ENCODE assay signal across 8 cellular contexts in genomic region chr4:80266267-80266901, GRCh38. TPM values are rescaled to one million over a fixed set of nuclear protein-coding genes. Genes with fewer than 3 reads are reported as not detected.
DNase-seq lines count a peak whose midpoint lies in the region; ATAC-seq and TF ChIP-seq lines count a peak whose summit lies in the region.

FGF5 (plus strand) TSS chr4:80266664; CDS start chr4:80266825, 161 bp downstream.

- peak within 1 kb of the TSS; percentile 37 to 57 for H3K23ac ChIP-seq in mesenchymal stem cell (ENCODE audit: low read length in 2 of 2)

- no peaks in the 10 kb centered on the region for H3K9me3 ChIP-seq in duodenal mucosa (ENCODE audit: control insufficient read depth in 1 of 2, low read length in 2 of 2)
- H3K9me3 ChIP-seq in mesenchymal stem cell (ENCODE audit: control insufficient read depth, low read length): no peaks in the 10 kb centered on the region
- H3K9me3 ChIP-seq in transverse colon: no peaks in the 10 kb centered on the region
- no peaks in the 10 kb centered on the region for H3K9me3 ChIP-seq in adrenal gland (replicated peaks in 1 of 3)

- peak within 1 kb of the TSS; percentile 49 for H4K8ac ChIP-seq in mesenchymal stem cell (ENCODE audit: low read length)

- peak within 1 kb of the TSS; percentile 21 for H4K91ac ChIP-seq in mesenchymal stem cell (ENCODE audit: low read length)

- peak within 1 kb of the TSS; percentile 94 for H2BK5ac ChIP-seq in mesenchymal stem cell (ENCODE audit: low read depth, low read length, poor library complexity, severe bottlenecking)

- TF ChIP-seq CTCF in transverse colon (IDR thresholded peaks at IDR 0.05): no peak
- TF ChIP-seq CTCF in adrenal gland (IDR thresholded peaks at IDR 0.05): no peak

- H3K9ac ChIP-seq in duodenal mucosa (ENCODE audit: low read depth in 1 of 2, low read length in 2 of 2) (no peak within 1 kb of the TSS), mesenchymal stem cell (ENCODE audit: low read length) (peak within 1 kb of the TSS; percentile 95)

- peak within 1 kb of the TSS; percentile 11 to 74 for H2BK12ac ChIP-seq in mesenchymal stem cell (ENCODE audit: low read length in 2 of 2)

- intact Hi-C loops in transverse colon (cut with DNase I; ENCODE audit: low total_unique reads) (no loop called here), adrenal gland (cut with DNase I) (no loop called here)

- peak within 1 kb of the TSS; percentile 48 for H2AFZ ChIP-seq in mesenchymal stem cell (ENCODE audit: low read depth, low read length)

- peak within 1 kb of the TSS in 1 of 2 experiments; percentile 62 for H3K14ac ChIP-seq in mesenchymal stem cell (ENCODE audit: low read length in 2 of 2)

- ATAC-seq in HG03442 (IDR thresholded peaks at IDR 0.05; ENCODE audit: unreplicated experiment): peak; percentile 55

- H3K18ac ChIP-seq in mesenchymal stem cell (ENCODE audit: low read depth in 1 of 2, low read length in 2 of 2): peak within 1 kb of the TSS; percentile 70 to 88

- under 1% methylated on average over 47 of the region's 50 CpGs for WGBS in mesenchymal stem cell
- WGBS in transverse colon (ENCODE audit: low coverage in 1 of 2), 2 donors: 9% methylated on average over 47 of the region's 50 CpGs; no CpG with 5 or more reads in 1 of the 2 donors
- 0 to 4% (median 0%) methylated on average over 15 to 50 of the region's 50 CpGs for WGBS in adrenal gland, 4 donors

- H2BK15ac ChIP-seq in mesenchymal stem cell (ENCODE audit: low read depth, poor library complexity, severe bottlenecking): peak within 1 kb of the TSS; percentile 52

- DNase-seq in NCI-H1694 treated with DMSO at 0.1 percent for 48 hours (lab: John Stamatoyannopoulos, UW) (peak; percentile 17), NCI-H1694 (lab: John Stamatoyannopoulos, UW) (no peak), SKM-1 (lab: John Stamatoyannopoulos, UW; ENCODE audit: unreplicated experiment) (peak; percentile 55), mesenchymal stem cell (peak; percentile 89), transverse colon (peak; percentile 36), adrenal gland (no peak)

- H3K27me3 ChIP-seq in duodenal mucosa (ENCODE audit: control insufficient read depth in 1 of 2, insufficient read depth in 2 of 2, low read length in 2 of 2): peaks cover 54 to 74% of the 10 kb centered on the region in 2 donors
- peaks cover 5 to 6% of the 10 kb centered on the region in 2 experiments for H3K27me3 ChIP-seq in mesenchymal stem cell (ENCODE audit: control insufficient read depth in 1 of 2, insufficient read depth in 1 of 2, low read length in 2 of 2)
- peaks cover 74% of the 10 kb centered on the region for H3K27me3 ChIP-seq in transverse colon
- peaks cover 57% of the 10 kb centered on the region for H3K27me3 ChIP-seq in adrenal gland

- H3K27ac ChIP-seq in duodenal mucosa (ENCODE audit: low read depth, low read length): no peak within 1 kb of the TSS
- peak within 1 kb of the TSS; percentile 94 for H3K27ac ChIP-seq in mesenchymal stem cell (ENCODE audit: low read length, poor library complexity, severe bottlenecking)
- H3K27ac ChIP-seq in transverse colon: peak within 1 kb of the TSS in 3 of 4 donors; percentile 48 to 69 (median 55)
- no peak within 1 kb of the TSS for H3K27ac ChIP-seq in adrenal gland

- H3K4me1 ChIP-seq in duodenal mucosa (ENCODE audit: control insufficient read depth in 1 of 2, insufficient read depth in 2 of 2, low read length in 2 of 2) (peaks cover 8 to 11% of the 10 kb centered on the region in 2 donors), mesenchymal stem cell (ENCODE audit: control insufficient read depth, insufficient read depth, low read depth, low read length) (peaks cover 13% of the 10 kb centered on the region), transverse colon (peaks cover 0 to 13% (median 4%) of the 10 kb centered on the region in 4 donors), adrenal gland (replicated peaks in 1 of 2) (peaks cover 0 to 12% of the 10 kb centered on the region in 2 donors)

- no peak for TF ChIP-seq EP300 in transverse colon (IDR thresholded peaks at IDR 0.05; ENCODE audit: low read depth)

- no peak for TF ChIP-seq POLR2A in transverse colon (IDR thresholded peaks at IDR 0.05)
- TF ChIP-seq POLR2A in adrenal gland (IDR thresholded peaks at IDR 0.05): no peak

- H3K36me3 ChIP-seq in duodenal mucosa (ENCODE audit: control insufficient read depth in 1 of 2, insufficient read depth in 2 of 2, low read length in 2 of 2) (no peaks in the 10 kb centered on the region), mesenchymal stem cell (ENCODE audit: control insufficient read depth in 1 of 2, insufficient read depth in 2 of 2, low read depth in 1 of 2, low read length in 2 of 2) (peaks cover 0 to 3% of the 10 kb centered on the region in 2 experiments), transverse colon (no peaks in the 10 kb centered on the region), adrenal gland (replicated peaks in 1 of 2) (no peaks in the 10 kb centered on the region)

- no peak within 1 kb of the TSS for H2BK120ac ChIP-seq in mesenchymal stem cell (ENCODE audit: low read depth, low read length)

- H3K4ac ChIP-seq in mesenchymal stem cell (ENCODE audit: low read depth in 1 of 2, low read length in 2 of 2): peak within 1 kb of the TSS; percentile 24 to 54

- peak within 1 kb of the TSS; percentile 91 for H3K4me2 ChIP-seq in mesenchymal stem cell (ENCODE audit: low read length, poor library complexity, severe bottlenecking)

- peak within 1 kb of the TSS; percentile 35 for H2AK5ac ChIP-seq in mesenchymal stem cell (ENCODE audit: low read length, severe bottlenecking)

- H3K4me3 ChIP-seq in duodenal mucosa (ENCODE audit: low read depth in 1 of 2, low read length in 2 of 2): peak within 1 kb of the TSS; percentile 59 to 63
- H3K4me3 ChIP-seq in mesenchymal stem cell (ENCODE audit: insufficient read depth in 1 of 2, low read depth in 1 of 2, low read length in 2 of 2): peak within 1 kb of the TSS; percentile 88 to 98
- H3K4me3 ChIP-seq in transverse colon: peak within 1 kb of the TSS; percentile 22 to 48 (median 32)
- H3K4me3 ChIP-seq in adrenal gland: peak within 1 kb of the TSS in 1 of 4 donors; percentile 39

- peaks cover 3% of the 10 kb centered on the region for H3K79me1 ChIP-seq in mesenchymal stem cell (replicated peaks; ENCODE audit: low read length, poor library complexity, severe bottlenecking)

- in situ Hi-C loops in transverse colon (cut with MboI; ENCODE audit: low pct_ligation_motif_present in 1 of 4, low pct_unique_long_range_greater_than_20kb in 1 of 4, low sequenced_read_pairs in 3 of 4): no loop called here

RNA-seq across cellular contexts. Expression of gene FGF5, which starts in this region (rescaled TPM):
- 3.1 TPM for polyA plus RNA-seq in mesenchymal stem cell (2013, experiment 1 of 2)
- polyA plus RNA-seq in mesenchymal stem cell (2013, experiment 2 of 2): 3.2 TPM
- total RNA-seq in transverse colon: 1 to 10 TPM in 1 of 4 donors, under 1 TPM in 2, not detected in 1; 0.14 to 4.1 (median 0.16) TPM
- total RNA-seq in adrenal gland: not detected
- not detected for polyA plus RNA-seq in adrenal gland

Comparison
In these comparisons a context has a peak if more than half of its experiments do, and no peak if none do; other contexts are left out.
1. DNase-seq: peak in NCI-H1694 treated with DMSO at 0.1 percent for 48 hours (single experiment), SKM-1 (single experiment), mesenchymal stem cell (single experiment) and transverse colon (single experiment); none in NCI-H1694 (single experiment) and adrenal gland (0 of 7).
2. H3K27ac ChIP-seq: peak in mesenchymal stem cell (single experiment) and transverse colon (3 of 4); none in duodenal mucosa (single experiment) and adrenal gland (0 of 5).